Comparison of ENCODE assay signal across 2 cellular contexts in the genomic region with DNA sequence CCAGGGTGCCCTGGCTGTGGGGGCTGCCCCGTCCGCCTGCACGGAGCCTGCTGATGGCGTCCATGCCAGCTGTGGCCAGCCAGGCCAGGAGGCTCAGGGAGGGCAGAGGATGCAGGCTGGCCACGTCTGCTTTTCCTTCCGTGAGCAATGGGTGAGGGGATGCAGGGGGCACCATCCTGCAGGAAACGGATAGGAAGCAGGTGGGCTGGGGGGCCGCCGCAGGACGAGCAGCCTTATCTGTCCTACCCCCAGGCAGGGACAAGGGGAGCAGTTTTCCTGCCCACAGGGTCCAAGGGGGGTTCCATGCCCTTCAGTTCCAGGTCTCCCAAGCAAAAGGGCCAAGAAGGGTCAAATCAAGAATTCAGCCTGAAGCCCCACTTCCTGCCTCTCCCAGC.
A peak's percentile ranks its signal among the peaks of the same experiment; 100 is the strongest.
TF ChIP-seq lines count a peak whose summit lies in the region.

No MANE protein-coding gene starts in this region.

TF ChIP-seq in HEK293, 187 proteins besides CTCF, POLR2A, EP300 and RAD21:
- TF ChIP-seq GLIS2 (tag by site-specific recombination; IDR thresholded peaks at IDR 0.05), result peak; percentile 20; the same call in 1 of the 2 replicates
- TF ChIP-seq, protein P1, sequence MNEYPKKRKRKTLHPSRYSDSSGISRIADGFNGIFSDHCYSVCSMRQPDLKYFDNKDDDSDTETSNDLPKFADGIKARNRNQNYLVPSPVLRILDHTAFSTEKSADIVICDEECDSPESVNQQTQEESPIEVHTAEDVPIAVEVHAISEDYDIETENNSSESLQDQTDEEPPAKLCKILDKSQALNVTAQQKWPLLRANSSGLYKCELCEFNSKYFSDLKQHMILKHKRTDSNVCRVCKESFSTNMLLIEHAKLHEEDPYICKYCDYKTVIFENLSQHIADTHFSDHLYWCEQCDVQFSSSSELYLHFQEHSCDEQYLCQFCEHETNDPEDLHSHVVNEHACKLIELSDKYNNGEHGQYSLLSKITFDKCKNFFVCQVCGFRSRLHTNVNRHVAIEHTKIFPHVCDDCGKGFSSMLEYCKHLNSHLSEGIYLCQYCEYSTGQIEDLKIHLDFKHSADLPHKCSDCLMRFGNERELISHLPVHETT (tag by site-specific recombination; IDR thresholded peaks at IDR 0.05), result no peak
- TF ChIP-seq, protein P2, sequence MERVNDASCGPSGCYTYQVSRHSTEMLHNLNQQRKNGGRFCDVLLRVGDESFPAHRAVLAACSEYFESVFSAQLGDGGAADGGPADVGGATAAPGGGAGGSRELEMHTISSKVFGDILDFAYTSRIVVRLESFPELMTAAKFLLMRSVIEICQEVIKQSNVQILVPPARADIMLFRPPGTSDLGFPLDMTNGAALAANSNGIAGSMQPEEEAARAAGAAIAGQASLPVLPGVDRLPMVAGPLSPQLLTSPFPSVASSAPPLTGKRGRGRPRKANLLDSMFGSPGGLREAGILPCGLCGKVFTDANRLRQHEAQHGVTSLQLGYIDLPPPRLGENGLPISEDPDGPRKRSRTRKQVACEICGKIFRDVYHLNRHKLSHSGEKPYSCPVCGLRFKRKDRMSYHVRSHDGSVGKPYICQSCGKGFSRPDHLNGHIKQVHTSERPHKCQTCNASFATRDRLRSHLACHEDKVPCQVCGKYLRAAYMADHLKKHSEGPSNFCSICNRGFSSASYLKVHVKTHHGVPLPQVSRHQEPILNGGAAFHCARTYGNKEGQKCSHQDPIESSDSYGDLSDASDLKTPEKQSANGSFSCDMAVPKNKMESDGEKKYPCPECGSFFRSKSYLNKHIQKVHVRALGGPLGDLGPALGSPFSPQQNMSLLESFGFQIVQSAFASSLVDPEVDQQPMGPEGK (tag by site-specific recombination; IDR thresholded peaks at IDR 0.05), result 0 out of 2 replicates have a peak, but pooled peaks have one; percentile 15
TF ChIP-seq in HEK293: peak in this region for 2.

TF ChIP-seq in H1, 55 proteins besides CTCF, POLR2A, EP300 and RAD21:
- TF ChIP-seq BACH1 (IDR thresholded peaks at IDR 0.05; ENCODE audit: low read length) (no peak), TAF1 (IDR thresholded peaks at IDR 0.05; ENCODE audit: low read depth, low read length) (no peak), SP1 (IDR thresholded peaks at IDR 0.05; ENCODE audit: low read depth, low read length) (no peak), POU5F1 (IDR thresholded peaks at IDR 0.05; ENCODE audit: low read depth, low read length) (no peak)
- TF ChIP-seq, protein P3, sequence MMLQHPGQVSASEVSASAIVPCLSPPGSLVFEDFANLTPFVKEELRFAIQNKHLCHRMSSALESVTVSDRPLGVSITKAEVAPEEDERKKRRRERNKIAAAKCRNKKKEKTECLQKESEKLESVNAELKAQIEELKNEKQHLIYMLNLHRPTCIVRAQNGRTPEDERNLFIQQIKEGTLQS (IDR thresholded peaks at IDR 0.05; ENCODE audit: insufficient read depth, low read depth, low read length), result no peak
